Comparison of ENCODE assay signal across 8 cellular contexts in the genomic region with DNA sequence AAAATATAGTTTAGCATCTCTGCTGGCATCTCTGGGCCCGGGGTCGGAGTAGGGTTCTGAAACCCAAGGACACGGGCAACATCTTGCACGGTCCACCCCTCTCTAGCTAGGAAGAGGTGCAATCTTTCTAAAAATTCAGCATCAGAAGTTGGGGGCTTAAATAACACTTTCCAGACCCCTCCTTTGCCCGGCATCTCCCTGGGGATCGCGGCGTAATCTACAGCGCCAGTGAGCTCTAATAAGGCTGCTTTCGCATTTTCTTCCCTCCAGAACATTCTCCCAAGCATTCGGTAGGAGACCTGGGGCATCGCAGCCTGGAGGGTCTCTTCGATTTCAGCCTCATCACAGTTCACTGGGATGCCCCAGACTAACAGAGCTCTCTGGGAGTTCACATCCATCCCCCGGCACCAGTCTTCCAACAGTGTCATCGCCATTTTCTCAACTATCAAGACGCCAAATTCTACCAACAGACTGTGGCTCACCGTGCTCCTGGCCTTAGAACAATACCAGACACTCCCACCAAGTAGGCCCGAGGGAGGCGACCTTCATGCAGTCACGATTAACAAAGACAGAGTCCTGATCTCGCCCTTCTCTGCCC. TPM values are rescaled to one million over a fixed set of nuclear protein-coding genes. Genes with fewer than 3 reads are reported as not detected.
DNase-seq lines count a peak whose midpoint lies in the region; ATAC-seq and TF ChIP-seq lines count a peak whose summit lies in the region.

No MANE protein-coding gene starts in this region.

- H3F3A ChIP-seq in Loucy (ENCODE audit: low read depth), result peaks cover 8% of the 10 kb centered on the region; the same call in 1 of the 2 replicates

- TF ChIP-seq CTCF in GM10266 (IDR thresholded peaks at IDR 0.05; ENCODE audit: control insufficient read depth, insufficient read depth, low read depth, missing control alignments) (no peak), Loucy (conservative IDR thresholded peaks at IDR 0.05; ENCODE audit: low read length) (no peak)

- H3K27me3 ChIP-seq in Loucy (ENCODE audit: insufficient read depth, low read length, poor library complexity, severe bottlenecking), result no peaks in the 10 kb centered on the region

- peak overlapping the region; percentile 88 for H3K4me3 ChIP-seq in Loucy (ENCODE audit: low read length, poor library complexity, severe bottlenecking)

- H3K79me2 ChIP-seq in Loucy (ENCODE audit: insufficient read depth, low read length), result peaks cover 43% of the 10 kb centered on the region

- H3K36me3 ChIP-seq in Loucy (ENCODE audit: insufficient read depth, low read length), result peaks cover 26% of the 10 kb centered on the region; the same call in 1 of the 2 replicates

- H3K4me3 Mint-ChIP-seq in naive B cell, result peak overlapping the region; percentile 91 to 99 (median 97)

- H3K36me3 Mint-ChIP-seq in naive B cell, result peaks cover 4 to 6% of the 10 kb centered on the region in 2 donors

- H3K9ac ChIP-seq in Loucy (ENCODE audit: low read depth, low read length, poor library complexity, severe bottlenecking), result peak overlapping the region; percentile 85

- peaks cover 21 to 31% (median 22%) of the 10 kb centered on the region in 3 donors for H3K4me1 Mint-ChIP-seq in naive B cell

- H3K4me1 ChIP-seq in Loucy (ENCODE audit: insufficient read depth, low read length, poor library complexity, severe bottlenecking), result peaks cover 18% of the 10 kb centered on the region

- H4K20me1 ChIP-seq in Loucy (ENCODE audit: insufficient read depth, low read length, poor library complexity, severe bottlenecking), result peaks cover 19% of the 10 kb centered on the region

- intact Hi-C loops in posterior cingulate gyrus (cut with DNase I), result loop anchor here (5.0 to 10.0 kb wide), 2 partner anchors 81 to 231 kb away; no protein-coding TSS in a partner anchor

- peak overlapping the region; percentile 91 for H3K27ac ChIP-seq in cingulate gyrus (ENCODE audit: low read depth, low read length)

- H2AFZ ChIP-seq in Loucy (ENCODE audit: low read length), result peak overlapping the region; percentile 60

- H3K4me2 ChIP-seq in Loucy (ENCODE audit: low read depth, low read length, poor library complexity, severe bottlenecking), result peak overlapping the region; percentile 88

- peak overlapping the region; percentile 15 to 98 (median 92) for H3K27ac Mint-ChIP-seq in naive B cell

- H3K9me3 Mint-ChIP-seq in naive B cell, result no peaks in the 10 kb centered on the region

- H3K27me3 Mint-ChIP-seq in naive B cell, result no peaks in the 10 kb centered on the region

- DNase-seq in GM10266 (ENCODE audit: extremely low spot score) (peak; percentile 42), naive B cell (no peak), posterior cingulate gyrus (no peak), kidney glomerular epithelial cell (lab: John Stamatoyannopoulos, UW) (no peak), dedifferentiated amniotic fluid mesenchymal stem cell (ENCODE audit: extremely low spot score) (no peak)

- ATAC-seq in naive B cell (ENCODE audit: low read depth in 2 of 2) (no peak), HG03378 (IDR thresholded peaks at IDR 0.05; ENCODE audit: unreplicated experiment) (no peak)

- no peaks in the 10 kb centered on the region for H3K9me3 ChIP-seq in Loucy (ENCODE audit: insufficient read depth, low read depth, low read length)

- no peaks in the 10 kb centered on the region for H3K9me2 ChIP-seq in Loucy (replicated peaks; ENCODE audit: low read depth, low read length)

RNA-seq across cellular contexts. Expression of a gene that starts 0.9 kb away (rescaled TPM):
- polyA plus RNA-seq in naive B cell (ENCODE audit: low read depth in 6 of 6), result 10 to 100 TPM; 10.6 to 19.7 (median 15.4) TPM
